In genomic region chr2:188978291-188979081, GRCh38 we compare ENCODE assay signal across 8 cellular contexts. TPM values are rescaled to one million over a fixed set of nuclear protein-coding genes. Genes with fewer than 3 reads are reported as not detected.
DNase-seq lines count a peak whose midpoint lies in the region; ATAC-seq, FAIRE-seq and TF ChIP-seq lines count a peak whose summit lies in the region.

No MANE protein-coding gene starts in this region.

- H2AFZ ChIP-seq in Karpas-422 (ENCODE audit: low read length) = no peak overlapping the region

- no peaks in the 10 kb centered on the region for H3K79me2 ChIP-seq in Karpas-422 (ENCODE audit: low read length)

- H3K4me3 Mint-ChIP-seq in endodermal cell (no peak overlapping the region), osteocyte (ENCODE audit: unreplicated experiment) (peak overlapping the region; percentile 97)

- H3K27me3 Mint-ChIP-seq in endodermal cell (ENCODE audit: insufficient read depth) = no peaks in the 10 kb centered on the region
- H3K27me3 Mint-ChIP-seq in osteocyte (ENCODE audit: unreplicated experiment) = no peaks in the 10 kb centered on the region

- no peak for TF ChIP-seq POLR2A in H54 (IDR thresholded peaks at IDR 0.05; ENCODE audit: low read depth, low read length)

- no peaks in the 10 kb centered on the region for H3K27me3 ChIP-seq in endodermal cell (ENCODE audit: control insufficient read depth, insufficient read depth, low read length, poor library complexity, severe bottlenecking)
- H3K27me3 ChIP-seq in Karpas-422 (ENCODE audit: low read length) = no peaks in the 10 kb centered on the region

- peak; percentile 92 for ATAC-seq in GM18511 (IDR thresholded peaks at IDR 0.05; ENCODE audit: unreplicated experiment)

- H3K9me2 ChIP-seq in Karpas-422 (replicated peaks; ENCODE audit: insufficient read depth, low read length) = no peaks in the 10 kb centered on the region

- H3K9me3 ChIP-seq in endodermal cell (ENCODE audit: control insufficient read depth, low read length) = no peaks in the 10 kb centered on the region
- H3K9me3 ChIP-seq in Karpas-422 (ENCODE audit: low read length) = no peaks in the 10 kb centered on the region

- H3K36me3 Mint-ChIP-seq in endodermal cell (ENCODE audit: low read depth) (no peaks in the 10 kb centered on the region), osteocyte (ENCODE audit: unreplicated experiment) (peaks cover 44% of the 10 kb centered on the region)

- H3K4me3 ChIP-seq in endodermal cell (ENCODE audit: low read length) (no peak overlapping the region), Karpas-422 (ENCODE audit: low read length) (no peak overlapping the region)

- H3K9me3 Mint-ChIP-seq in endodermal cell = no peaks in the 10 kb centered on the region
- no peaks in the 10 kb centered on the region for H3K9me3 Mint-ChIP-seq in osteocyte (ENCODE audit: unreplicated experiment)

- H3K4me1 ChIP-seq in endodermal cell (ENCODE audit: control insufficient read depth, insufficient read depth, low read length) (no peaks in the 10 kb centered on the region), Karpas-422 (ENCODE audit: low read length) (no peaks in the 10 kb centered on the region)

- no peak overlapping the region for H3K4me2 ChIP-seq in Karpas-422 (ENCODE audit: low read depth, low read length, poor library complexity, severe bottlenecking)

- no peak overlapping the region for H3K9ac ChIP-seq in endodermal cell (ENCODE audit: extremely low read depth, low read length, poor library complexity, severe bottlenecking)
- H3K9ac ChIP-seq in Karpas-422 (ENCODE audit: low read length) = no peak overlapping the region

- H3K4me1 Mint-ChIP-seq in endodermal cell (no peaks in the 10 kb centered on the region), osteocyte (ENCODE audit: unreplicated experiment) (peaks cover 53% of the 10 kb centered on the region)

- H3K27ac Mint-ChIP-seq in endodermal cell (no peak overlapping the region), osteocyte (ENCODE audit: unreplicated experiment) (peak overlapping the region; percentile 95)

- H4K20me1 ChIP-seq in Karpas-422 (ENCODE audit: insufficient read depth, low read depth, low read length) = no peaks in the 10 kb centered on the region

- FAIRE-seq in H54 (lab: Jason Lieb, UNC) = peak; percentile 93

- TF ChIP-seq CTCF in endodermal cell (conservative IDR thresholded peaks at IDR 0.05) = peak; percentile 50
- peak; percentile 54 for TF ChIP-seq CTCF in osteocyte (IDR thresholded peaks at IDR 0.05)

- no peaks in the 10 kb centered on the region for H3K36me3 ChIP-seq in endodermal cell (ENCODE audit: control insufficient read depth, insufficient read depth, low read length)
- H3K36me3 ChIP-seq in Karpas-422 (ENCODE audit: insufficient read depth, low read length) = no peaks in the 10 kb centered on the region

- DNase-seq in H54 (ENCODE audit: insufficient read length, low spot score) (no peak), M059J (ENCODE audit: low read depth) (peak; percentile 90), endodermal cell (no peak), osteocyte (ENCODE audit: extremely low spot score, unreplicated experiment) (no peak), Karpas-422 (no peak), 8988T (no peak), NCI-H1417 treated with DMSO at 0.1 percent for 48 hours (lab: John Stamatoyannopoulos, UW) (no peak)

- 66 to 69% methylated on average over 4 to 6 of the region's 6 CpGs for whole genome bisulfite sequencing in endodermal cell (ENCODE audit: insufficient coverage in 1 of 2, insufficient read length in 1 of 2), 2 experiments

- H3K27ac ChIP-seq in endodermal cell (ENCODE audit: low read depth, low read length) (no peak overlapping the region), Karpas-422 (ENCODE audit: low read length) (no peak overlapping the region)

RNA-seq across cellular contexts. Expression of gene COL3A1, which starts 4.3 kb away (rescaled TPM):
- total RNA-seq in M059J (2014; rRNA removed; shearing (Covaris generic)) = 88.9 and 103 TPM in 2 replicates
- total RNA-seq in endodermal cell = not detected
- polyA plus RNA-seq in endodermal cell (2013, experiment 1 of 2) = 72.3 TPM
- polyA plus RNA-seq in endodermal cell (2013, experiment 2 of 2) = 68.8 TPM
- 7,546 and 8,171 TPM in 2 replicates for total RNA-seq in osteocyte
- total RNA-seq in Karpas-422 (2014; rRNA removed; shearing (Covaris generic); ENCODE audit: low replicate concordance) = not detected in 2 replicates

Comparison
In these comparisons a context has a peak if more than half of its experiments do, and no peak if none do; other contexts are left out.
1. RNA of gene COL3A1, which starts 4.3 kb away (total RNA-seq): 7,546 to 8,171 TPM in osteocyte and 88.9 to 103 TPM in M059J; not detected in endodermal cell and not detected in Karpas-422; every median in the first group is over 10 times any median in the second.